In the genomic region with DNA sequence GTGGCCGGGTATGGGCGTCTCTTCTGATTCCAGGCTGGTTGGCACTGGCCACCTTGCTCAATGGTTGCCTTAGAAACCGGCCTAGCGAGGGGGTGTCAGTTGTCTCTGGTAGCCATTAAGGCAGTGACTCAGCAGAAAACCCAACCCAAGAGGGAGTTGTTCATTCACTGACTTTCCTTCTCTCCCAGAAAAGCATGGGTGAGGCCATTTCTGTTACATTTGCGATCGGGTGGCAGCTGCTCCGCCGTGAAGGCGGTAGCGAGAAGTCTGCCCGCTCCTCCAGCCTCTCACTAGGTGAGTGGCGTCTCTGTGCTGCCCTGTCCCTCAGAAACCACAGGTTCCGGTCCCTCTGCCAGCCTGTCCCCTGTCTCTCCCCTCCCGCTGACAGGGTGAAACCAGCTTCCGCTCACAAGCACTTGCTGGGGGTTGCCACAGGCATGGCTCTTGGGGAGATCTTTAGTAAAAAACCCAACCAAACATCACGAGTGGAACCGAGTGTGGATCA, we compare ENCODE assay signal across 8 cellular contexts. TPM values are rescaled to one million over a fixed set of nuclear protein-coding genes. Genes with fewer than 3 reads are reported as not detected.
A peak's percentile ranks its signal among the peaks of the same experiment; 100 is the strongest.
DNase-seq lines count a peak whose midpoint lies in the region; ATAC-seq and TF ChIP-seq lines count a peak whose summit lies in the region.

No MANE protein-coding gene starts in this region.

- peak; percentile 24 for DNase-seq in COLO668 (lab: John Stamatoyannopoulos, UW; ENCODE audit: unreplicated experiment)
- DNase-seq in GM23338 (ENCODE audit: low spot score) = peak; percentile 30
- DNase-seq in NCI-H460 (ENCODE audit: extremely low read depth, low read depth) = peak; percentile 94
- DNase-seq in activated naive CD4-positive, alpha-beta T cell treated with anti-CD3 and anti-CD28 coated beads, Interleukin-2, amount 10 ng/mL, durations not matched to agents 7 days and 5 days = peak; percentile 63
- peak; percentile 49 for DNase-seq in stimulated activated naive B cell treated with anti-CD40 and anti-IgM and Interleukin-4, amounts not matched to agents 10 μg/mL and 1 μg/mL and 100 μg/mL, for 72 hours
- DNase-seq in MG63 = no peak
- DNase-seq in T1000 (lab: John Stamatoyannopoulos, UW) = no peak

- H3K36me3 ChIP-seq in GM23338 (ENCODE audit: insufficient read depth) (no peaks in the 10 kb centered on the region), iPS-18a (ENCODE audit: control insufficient read depth, low read depth, low read length) (no peaks in the 10 kb centered on the region), MG63 (no peaks in the 10 kb centered on the region)

- H3K4me3 ChIP-seq in GM23338 = no peak overlapping the region
- no peak overlapping the region for H3K4me3 ChIP-seq in iPS-18a (ENCODE audit: low read length)
- H3K4me3 ChIP-seq in MG63 = no peak overlapping the region

- no peaks in the 10 kb centered on the region for H3K36me3 Mint-ChIP-seq in GM23338 (ENCODE audit: low read depth)
- H3K36me3 Mint-ChIP-seq in activated naive CD4-positive, alpha-beta T cell treated with anti-CD3 and anti-CD28 coated beads, Interleukin-2, amount 10 ng/mL, durations not matched to agents 7 days and 5 days = peaks cover 15% of the 10 kb centered on the region
- peaks cover 3 to 12% of the 10 kb centered on the region in 2 donors for H3K36me3 Mint-ChIP-seq in stimulated activated naive B cell treated with anti-CD40 and anti-IgM and Interleukin-4, amounts not matched to agents 10 μg/mL and 1 μg/mL and 100 μg/mL, for 72 hours

- H3K9ac ChIP-seq in iPS-18a (ENCODE audit: low read length) = peak overlapping the region; percentile 32

- H3K4me2 ChIP-seq in GM23338 = no peak overlapping the region

- H3K27me3 Mint-ChIP-seq in GM23338 (ENCODE audit: insufficient read depth, low read depth, poor library complexity) = peaks cover 5% of the 10 kb centered on the region
- no peaks in the 10 kb centered on the region for H3K27me3 Mint-ChIP-seq in activated naive CD4-positive, alpha-beta T cell treated with anti-CD3 and anti-CD28 coated beads, Interleukin-2, amount 10 ng/mL, durations not matched to agents 7 days and 5 days
- peaks cover 0 to 8% of the 10 kb centered on the region in 2 donors for H3K27me3 Mint-ChIP-seq in stimulated activated naive B cell treated with anti-CD40 and anti-IgM and Interleukin-4, amounts not matched to agents 10 μg/mL and 1 μg/mL and 100 μg/mL, for 72 hours

- no peaks in the 10 kb centered on the region for H3K79me2 ChIP-seq in GM23338 (replicated peaks; ENCODE audit: insufficient read depth)

- no peaks in the 10 kb centered on the region for H4K20me1 ChIP-seq in GM23338 (replicated peaks; ENCODE audit: insufficient read depth)

- no peaks in the 10 kb centered on the region for H3K9me2 ChIP-seq in GM23338 (ENCODE audit: insufficient read depth)

- H3K27ac ChIP-seq in GM23338 (ENCODE audit: low read depth) (no peak overlapping the region), iPS-18a (ENCODE audit: low read length) (no peak overlapping the region)

- H3K27me3 ChIP-seq in GM23338 (ENCODE audit: insufficient read depth) = no peaks in the 10 kb centered on the region
- H3K27me3 ChIP-seq in iPS-18a (ENCODE audit: control insufficient read depth, insufficient read depth, low read length) = no peaks in the 10 kb centered on the region
- H3K27me3 ChIP-seq in MG63 = no peaks in the 10 kb centered on the region

- H2AFZ ChIP-seq in GM23338 = no peak overlapping the region

- CTCF ChIA-PET in activated naive CD4-positive, alpha-beta T cell treated with anti-CD3 and anti-CD28 coated beads, Interleukin-2, amount 10 ng/mL, durations not matched to agents 7 days and 5 days (lab: Charles Lee) = interaction anchor here (3.6 kb wide), 1 partner anchor 11 kb away, joined by 15 read pairs; no protein-coding TSS in a partner anchor

- H3K4me1 ChIP-seq in GM23338 (ENCODE audit: insufficient read depth) (no peaks in the 10 kb centered on the region), iPS-18a (ENCODE audit: control insufficient read depth, low read depth, low read length) (peaks cover 8% of the 10 kb centered on the region)

- peaks cover 11% of the 10 kb centered on the region; the same call in 2 of the 3 replicates for H3K4me1 Mint-ChIP-seq in GM23338
- peaks cover 22% of the 10 kb centered on the region for H3K4me1 Mint-ChIP-seq in activated naive CD4-positive, alpha-beta T cell treated with anti-CD3 and anti-CD28 coated beads, Interleukin-2, amount 10 ng/mL, durations not matched to agents 7 days and 5 days
- peaks cover 13 to 44% of the 10 kb centered on the region in 2 donors for H3K4me1 Mint-ChIP-seq in stimulated activated naive B cell treated with anti-CD40 and anti-IgM and Interleukin-4, amounts not matched to agents 10 μg/mL and 1 μg/mL and 100 μg/mL, for 72 hours

- no peak for TF ChIP-seq CTCF in GM23338 (conservative IDR thresholded peaks at IDR 0.05; ENCODE audit: low read depth in 2 of 2)

- H3K27ac Mint-ChIP-seq in GM23338 = no peak overlapping the region
- H3K27ac Mint-ChIP-seq in activated naive CD4-positive, alpha-beta T cell treated with anti-CD3 and anti-CD28 coated beads, Interleukin-2, amount 10 ng/mL, durations not matched to agents 7 days and 5 days = peak overlapping the region; percentile 87
- peak overlapping the region; percentile 96 for H3K27ac Mint-ChIP-seq in stimulated activated naive B cell treated with anti-CD40 and anti-IgM and Interleukin-4, amounts not matched to agents 10 μg/mL and 1 μg/mL and 100 μg/mL, for 72 hours

- no peaks in the 10 kb centered on the region; the same call in 2 of the 3 replicates for H3K9me3 Mint-ChIP-seq in GM23338
- H3K9me3 Mint-ChIP-seq in activated naive CD4-positive, alpha-beta T cell treated with anti-CD3 and anti-CD28 coated beads, Interleukin-2, amount 10 ng/mL, durations not matched to agents 7 days and 5 days = no peaks in the 10 kb centered on the region
- no peaks in the 10 kb centered on the region for H3K9me3 Mint-ChIP-seq in stimulated activated naive B cell treated with anti-CD40 and anti-IgM and Interleukin-4, amounts not matched to agents 10 μg/mL and 1 μg/mL and 100 μg/mL, for 72 hours

- peaks cover 20% of the 10 kb centered on the region for H3K9me3 ChIP-seq in iPS-18a (ENCODE audit: control insufficient read depth, low read depth, low read length)
- H3K9me3 ChIP-seq in MG63 = no peaks in the 10 kb centered on the region

- no peak overlapping the region for H3K4me3 Mint-ChIP-seq in GM23338
- H3K4me3 Mint-ChIP-seq in activated naive CD4-positive, alpha-beta T cell treated with anti-CD3 and anti-CD28 coated beads, Interleukin-2, amount 10 ng/mL, durations not matched to agents 7 days and 5 days = peak overlapping the region; percentile 44
- H3K4me3 Mint-ChIP-seq in stimulated activated naive B cell treated with anti-CD40 and anti-IgM and Interleukin-4, amounts not matched to agents 10 μg/mL and 1 μg/mL and 100 μg/mL, for 72 hours = peak overlapping the region; percentile 60 to 79

- H3F3A ChIP-seq in GM23338 (replicated peaks; ENCODE audit: low read depth) = no peaks in the 10 kb centered on the region

- peak; percentile 30; the same call in 2 of the 3 replicates for ATAC-seq in GM23338
- peak; percentile 85 to 87 for ATAC-seq in stimulated activated naive B cell treated with anti-CD40 and anti-IgM and Interleukin-4, amounts not matched to agents 10 μg/mL and 1 μg/mL and 100 μg/mL, for 72 hours (replicated peaks)

TF ChIP-seq in GM23338, 12 proteins besides CTCF, POLR2A, EP300 and RAD21 (continues in another document):
- TF ChIP-seq NANOG (IDR thresholded peaks at IDR 0.05; ENCODE audit: borderline replicate concordance) (no peak), ETS1 (IDR thresholded peaks at IDR 0.05) (no peak), EZH2 (IDR thresholded peaks at IDR 0.05; ENCODE audit: low read depth, unreplicated experiment) (no peak), CREB1 (CRISPR knock-in tag; IDR thresholded peaks at IDR 0.05; ENCODE audit: low read depth) (no peak), ZNF331 (CRISPR knock-in tag; IDR thresholded peaks at IDR 0.05; ENCODE audit: low read depth) (no peak)

RNA-seq across cellular contexts. Expression of gene IRAK1, which starts 17.4 kb away (rescaled TPM):
- 30.4 and 38.0 TPM in 2 replicates for total RNA-seq in GM23338 (2014; rRNA removed; shearing (Covaris generic))
- polyA plus RNA-seq in GM23338 (2016; fragmentation: Nextera tagmentation; extraction: Ambion mirVana) = 21.6 and 23.0 TPM in 2 replicates
- total RNA-seq in NCI-H460 (2014; rRNA removed; shearing (Covaris generic)) = 219 and 237 TPM in 2 replicates
- polyA plus RNA-seq in NCI-H460 (2014; cell fraction: nucleus; rRNA removed) = 384 and 402 TPM in 2 replicates
- 208 and 270 TPM in 2 replicates for total RNA-seq in MG63 (2014; rRNA removed; shearing (Covaris generic); ENCODE audit: low replicate concordance)

RNA-seq across cellular contexts. Expression of gene TMEM187, which starts 29.7 kb away (rescaled TPM):
- total RNA-seq in GM23338 (2014; rRNA removed; shearing (Covaris generic)) = 4.4 and 9.7 TPM in 2 replicates
- polyA plus RNA-seq in GM23338 (2016; fragmentation: Nextera tagmentation; extraction: Ambion mirVana) = 2.4 and 2.5 TPM in 2 replicates
- 10.0 and 10.3 TPM in 2 replicates for total RNA-seq in NCI-H460 (2014; rRNA removed; shearing (Covaris generic))
- polyA plus RNA-seq in NCI-H460 (2014; cell fraction: nucleus; rRNA removed) = 8.8 and 13.0 TPM in 2 replicates
- 1.0 and 4.6 TPM in 2 replicates for total RNA-seq in MG63 (2014; rRNA removed; shearing (Covaris generic); ENCODE audit: low replicate concordance)

RNA-seq across cellular contexts. Expression of gene HCFC1, which starts 30.6 kb away (rescaled TPM):
- 169 and 188 TPM in 2 replicates for total RNA-seq in GM23338 (2014; rRNA removed; shearing (Covaris generic))
- polyA plus RNA-seq in GM23338 (2016; fragmentation: Nextera tagmentation; extraction: Ambion mirVana) = 33.0 and 33.2 TPM in 2 replicates
- 28.0 and 30.3 TPM in 2 replicates for total RNA-seq in NCI-H460 (2014; rRNA removed; shearing (Covaris generic))
- polyA plus RNA-seq in NCI-H460 (2014; cell fraction: nucleus; rRNA removed) = 29.6 and 30.7 TPM in 2 replicates
- 7.8 and 12.8 TPM in 2 replicates for total RNA-seq in MG63 (2014; rRNA removed; shearing (Covaris generic); ENCODE audit: low replicate concordance)

RNA-seq across cellular contexts. Expression of gene RENBP, which starts 57.8 kb away (rescaled TPM):
- total RNA-seq in GM23338 (2014; rRNA removed; shearing (Covaris generic)) = 8.6 and 10.3 TPM in 2 replicates
- polyA plus RNA-seq in GM23338 (2016; fragmentation: Nextera tagmentation; extraction: Ambion mirVana) = 1.5 and 2.0 TPM in 2 replicates
- 0.66 and 0.87 TPM in 2 replicates for total RNA-seq in NCI-H460 (2014; rRNA removed; shearing (Covaris generic))
- polyA plus RNA-seq in NCI-H460 (2014; cell fraction: nucleus; rRNA removed) = 0.39 TPM in 1 of 2 replicates, not detected in the other
- total RNA-seq in MG63 (2014; rRNA removed; shearing (Covaris generic); ENCODE audit: low replicate concordance) = not detected in 2 replicates

Comparison
In these comparisons a context has a peak if more than half of its experiments do, and no peak if none do; other contexts are left out.
1. DNase-seq: peak in COLO668 (single experiment), GM23338 (single experiment), NCI-H460 (single experiment), activated naive CD4-positive, alpha-beta T cell treated with anti-CD3 and anti-CD28 coated beads, Interleukin-2, amount 10 ng/mL, durations not matched to agents 7 days and 5 days (single experiment) and stimulated activated naive B cell treated with anti-CD40 and anti-IgM and Interleukin-4, amounts not matched to agents 10 μg/mL and 1 μg/mL and 100 μg/mL, for 72 hours (single experiment); none in MG63 (single experiment) and T1000 (single experiment).